In genomic region chr2:20448246-20449046, GRCh38 we compare ENCODE assay signal across 8 cellular contexts. TPM values are rescaled to one million over a fixed set of nuclear protein-coding genes. Genes with fewer than 3 reads are reported as not detected.
DNase-seq lines count a peak whose midpoint lies in the region; ATAC-seq, FAIRE-seq and TF ChIP-seq lines count a peak whose summit lies in the region.

No MANE protein-coding gene starts in this region.

- H4K20me1 ChIP-seq in KMS-11 (ENCODE audit: insufficient read depth): no peaks in the 10 kb centered on the region

- H3K9me3 ChIP-seq in BE2C (no peaks in the 10 kb centered on the region), colonic mucosa (no peaks in the 10 kb centered on the region), mesodermal cell (ENCODE audit: control insufficient read depth, low read length) (no peaks in the 10 kb centered on the region), upper lobe of right lung (no peaks in the 10 kb centered on the region)

- H3K4me2 ChIP-seq in KMS-11: peak overlapping the region; percentile 94

- H3K79me2 ChIP-seq in KMS-11 (ENCODE audit: insufficient read depth, low read depth): peaks cover 13% of the 10 kb centered on the region

- ATAC-seq in upper lobe of right lung (no peak), HG03460 (IDR thresholded peaks at IDR 0.05; ENCODE audit: unreplicated experiment) (no peak)

- peak; percentile 54 for DNase-seq in BE2C
- DNase-seq in colonic mucosa: no peak
- no peak for DNase-seq in upper lobe of right lung
- no peak for DNase-seq in urothelium cell line (ENCODE audit: low spot score)
- DNase-seq in activated CD4-positive, CD25-positive, alpha-beta regulatory T cell treated with anti-CD3 and anti-CD28 coated beads, Interleukin-2, amount 50 U/mL, for 72 hours: no peak

- H3K27me3 ChIP-seq in BE2C (no peaks in the 10 kb centered on the region), KMS-11 (ENCODE audit: insufficient read depth, low read depth) (no peaks in the 10 kb centered on the region), colonic mucosa (no peaks in the 10 kb centered on the region), upper lobe of right lung (no peaks in the 10 kb centered on the region)

- no peak for FAIRE-seq in urothelium cell line (lab: Jason Lieb, UNC)

- H2AFZ ChIP-seq in KMS-11 (ENCODE audit: low read depth): no peak overlapping the region

- no peak for TF ChIP-seq CTCF in BE2C (IDR thresholded peaks at IDR 0.05; ENCODE audit: low read depth, low read length)
- TF ChIP-seq CTCF in KMS-11 (conservative IDR thresholded peaks at IDR 0.05; ENCODE audit: low read depth, low read length): no peak
- no peak for TF ChIP-seq CTCF in colonic mucosa (IDR thresholded peaks at IDR 0.05)
- TF ChIP-seq CTCF in upper lobe of right lung (IDR thresholded peaks at IDR 0.05): no peak

- H3K4me3 ChIP-seq in BE2C (ENCODE audit: low read depth, low read length) (peak overlapping the region; percentile 97), KMS-11 (IDR thresholded peaks at IDR 0.05; ENCODE audit: insufficient read depth, low read depth, low read length) (no peak overlapping the region), colonic mucosa (peak overlapping the region; percentile 89), mesodermal cell (ENCODE audit: extremely low read depth, insufficient read depth, low read length, poor library complexity, severe bottlenecking) (peak overlapping the region; percentile 84), upper lobe of right lung (peak overlapping the region; percentile 86)

- H3K27ac ChIP-seq in KMS-11: no peak overlapping the region
- H3K27ac ChIP-seq in colonic mucosa: peak overlapping the region; percentile 95
- peak overlapping the region; percentile 92 for H3K27ac ChIP-seq in mesodermal cell (ENCODE audit: low read depth, low read length, severe bottlenecking)
- H3K27ac ChIP-seq in upper lobe of right lung: peak overlapping the region; percentile 99

- peak overlapping the region; percentile 97; the same call in 1 of the 2 replicates for H3K9ac ChIP-seq in KMS-11
- peak overlapping the region; percentile 84 to 100 for H3K9ac ChIP-seq in colonic mucosa (ENCODE audit: low read depth in 2 of 2, low read length in 2 of 2)

- 1 to 6% methylated on average over 10 to 14 of the region's 27 CpGs for WGBS in mesodermal cell (ENCODE audit: insufficient coverage in 2 of 2), 2 experiments

- H3K4me1 ChIP-seq in BE2C (peaks cover 27% of the 10 kb centered on the region), KMS-11 (ENCODE audit: low read depth, poor library complexity, severe bottlenecking) (peaks cover 34% of the 10 kb centered on the region), colonic mucosa (no peaks in the 10 kb centered on the region), mesodermal cell (ENCODE audit: control insufficient read depth, insufficient read depth, low read length, poor library complexity, severe bottlenecking) (peaks cover 43% of the 10 kb centered on the region), upper lobe of right lung (peaks cover 28% of the 10 kb centered on the region)

- H3K36me3 ChIP-seq in BE2C: peaks cover 37% of the 10 kb centered on the region
- H3K36me3 ChIP-seq in KMS-11 (ENCODE audit: insufficient read depth): no peaks in the 10 kb centered on the region
- H3K36me3 ChIP-seq in colonic mucosa: no peaks in the 10 kb centered on the region
- peaks cover 22% of the 10 kb centered on the region for H3K36me3 ChIP-seq in mesodermal cell (ENCODE audit: control insufficient read depth, insufficient read depth, low read length)
- peaks cover 8% of the 10 kb centered on the region for H3K36me3 ChIP-seq in upper lobe of right lung

- intact Hi-C loops in colonic mucosa (cut with DNase I) (no loop called here), upper lobe of right lung (cut with DNase I) (loop anchor here (10.0 kb wide), 1 partner anchor 186 kb away; no protein-coding TSS in a partner anchor)

RNA-seq across cellular contexts. Expression of gene RHOB, which starts 1.6 kb away (rescaled TPM):
- polyA plus RNA-seq in BE2C (2012; ENCODE audit: insufficient read depth, insufficient read length, low read depth): 278 TPM
- total RNA-seq in colonic mucosa (100 to 1,000 TPM in 1 of 2 donors, 10 to 100 TPM in 1; 77.5 to 165 TPM), upper lobe of right lung (191 TPM)
- polyA plus RNA-seq in mesodermal cell (2013, experiment 1 of 2): 198 TPM
- polyA plus RNA-seq in mesodermal cell (2013, experiment 2 of 2): 134 TPM
